Comparison of ENCODE assay signal across 8 cellular contexts in genomic region chr9:114282926-114283325, GRCh38. TPM values are rescaled to one million over a fixed set of nuclear protein-coding genes. Genes with fewer than 3 reads are reported as not detected.
DNase-seq lines count a peak whose midpoint lies in the region; ATAC-seq and TF ChIP-seq lines count a peak whose summit lies in the region.

No MANE protein-coding gene starts in this region.

- H3K9ac ChIP-seq in fibroblast of lung (ENCODE audit: insufficient read depth, low read length) = no peak overlapping the region

- TF ChIP-seq CTCF in fibroblast of lung (conservative IDR thresholded peaks at IDR 0.05 in 1 of 2, IDR thresholded peaks at IDR 0.05 in 1 of 2; ENCODE audit: low read depth in 1 of 2, low read length in 2 of 2) = no peak

- peak; percentile 11 for DNase-seq in activated naive CD4-positive, alpha-beta T cell treated with anti-CD3 and anti-CD28 coated beads for 36 hours
- DNase-seq in activated naive CD4-positive, alpha-beta T cell treated with Interleukin-2 at 50 U/mL for 16 hours = no peak
- peak; percentile 95 for DNase-seq in RPMI7951 (ENCODE audit: low read depth)
- DNase-seq in fibroblast of lung (ENCODE audit: low read depth in 2 of 2) = peak; percentile 84 to 91
- DNase-seq in superior temporal gyrus (ENCODE audit: extremely low spot score) = peak; percentile 24
- DNase-seq in GM19238 (ENCODE audit: insufficient read length, low spot score) = no peak

- no peak overlapping the region for H3K4me3 ChIP-seq in fibroblast of lung (replicated peaks in 1 of 4; ENCODE audit: control extremely low read depth in 1 of 4, insufficient read depth in 1 of 4, low read depth in 3 of 4, low read length in 4 of 4)

- no peaks in the 10 kb centered on the region for H3K4me1 Mint-ChIP-seq in activated naive CD4-positive, alpha-beta T cell treated with anti-CD3 and anti-CD28 coated beads for 36 hours (ENCODE audit: low read depth)

- H3K9me3 Mint-ChIP-seq in activated naive CD4-positive, alpha-beta T cell treated with anti-CD3 and anti-CD28 coated beads for 36 hours = peaks cover 1% of the 10 kb centered on the region

- H3K79me2 ChIP-seq in fibroblast of lung (ENCODE audit: control insufficient read depth, insufficient read depth, low read length) = no peaks in the 10 kb centered on the region

- H4K20me1 ChIP-seq in fibroblast of lung (ENCODE audit: control insufficient read depth, extremely low read depth, insufficient read depth, low read length) = no peaks in the 10 kb centered on the region

- no peak overlapping the region for H2AFZ ChIP-seq in fibroblast of lung (ENCODE audit: low read length)

- no peak overlapping the region for H3K27ac ChIP-seq in fibroblast of lung (ENCODE audit: insufficient read depth, low read length)

- H3K4me2 ChIP-seq in fibroblast of lung (ENCODE audit: extremely low read depth, insufficient read depth, low read length) = no peak overlapping the region

- no peaks in the 10 kb centered on the region for H3K36me3 Mint-ChIP-seq in activated naive CD4-positive, alpha-beta T cell treated with anti-CD3 and anti-CD28 coated beads for 36 hours (ENCODE audit: low read depth)

- peaks cover 20% of the 10 kb centered on the region for H3K4me1 ChIP-seq in fibroblast of lung (ENCODE audit: control insufficient read depth, extremely low read depth, insufficient read depth, low read length)

- no peaks in the 10 kb centered on the region for H3K9me3 ChIP-seq in fibroblast of lung (ENCODE audit: control insufficient read depth, insufficient read depth, low read depth, low read length)

- no peaks in the 10 kb centered on the region for H3K36me3 ChIP-seq in fibroblast of lung (ENCODE audit: control insufficient read depth, insufficient read depth, low read length)

- CTCF ChIA-PET in activated naive CD4-positive, alpha-beta T cell treated with anti-CD3 and anti-CD28 coated beads for 36 hours (lab: Charles Lee) = no interaction called here

- no peak overlapping the region for H3K4me3 Mint-ChIP-seq in activated naive CD4-positive, alpha-beta T cell treated with anti-CD3 and anti-CD28 coated beads for 36 hours

- no peaks in the 10 kb centered on the region for H3K27me3 Mint-ChIP-seq in activated naive CD4-positive, alpha-beta T cell treated with anti-CD3 and anti-CD28 coated beads for 36 hours (ENCODE audit: low read depth)

- H3K27ac Mint-ChIP-seq in activated naive CD4-positive, alpha-beta T cell treated with anti-CD3 and anti-CD28 coated beads for 36 hours = no peak overlapping the region

- no peaks in the 10 kb centered on the region for H3K27me3 ChIP-seq in fibroblast of lung (ENCODE audit: control insufficient read depth, insufficient read depth, low read length)

- intact Hi-C loops in activated naive CD4-positive, alpha-beta T cell treated with anti-CD3 and anti-CD28 coated beads for 36 hours (cut with micrococcal nuclease) = no loop called here

- ATAC-seq in HG03457 (IDR thresholded peaks at IDR 0.05; ENCODE audit: unreplicated experiment) (no peak), HG03432 (IDR thresholded peaks at IDR 0.05; ENCODE audit: unreplicated experiment) (no peak)

RNA-seq across cellular contexts. Expression of gene ORM1, which starts 40.0 kb away (rescaled TPM):
- total RNA-seq in activated naive CD4-positive, alpha-beta T cell treated with anti-CD3 and anti-CD28 coated beads for 36 hours = not detected
- not detected in 2 replicates for total RNA-seq in RPMI7951 (2014; rRNA removed; shearing (Covaris generic))
- total RNA-seq in fibroblast of lung = not detected in 2 replicates
- not detected in 2 replicates for polyA plus RNA-seq in fibroblast of lung
- not detected in 2 replicates for polyA plus RNA-seq in fibroblast of lung (2012)
- polyA minus RNA-seq in fibroblast of lung (ENCODE audit: low replicate concordance) = not detected in 2 replicates

RNA-seq across cellular contexts. Expression of gene ORM2, which starts 46.7 kb away (rescaled TPM):
- total RNA-seq in activated naive CD4-positive, alpha-beta T cell treated with anti-CD3 and anti-CD28 coated beads for 36 hours = not detected
- total RNA-seq in RPMI7951 (2014; rRNA removed; shearing (Covaris generic)) = not detected in 2 replicates
- not detected in 2 replicates for total RNA-seq in fibroblast of lung
- polyA plus RNA-seq in fibroblast of lung = not detected in 2 replicates
- polyA plus RNA-seq in fibroblast of lung (2012) = not detected in 2 replicates
- not detected in 2 replicates for polyA minus RNA-seq in fibroblast of lung (ENCODE audit: low replicate concordance)

Comparison
In these comparisons a context has a peak if more than half of its experiments do, and no peak if none do; other contexts are left out.
1. DNase-seq: peak in activated naive CD4-positive, alpha-beta T cell treated with anti-CD3 and anti-CD28 coated beads for 36 hours (single experiment), RPMI7951 (single experiment), fibroblast of lung (2 of 2) and superior temporal gyrus (single experiment); none in activated naive CD4-positive, alpha-beta T cell treated with Interleukin-2 at 50 U/mL for 16 hours (single experiment) and GM19238 (single experiment).